ENCODE assay signal across 8 cellular contexts in genomic region chr17:8935194-8935593, GRCh38. TPM values are rescaled to one million over a fixed set of nuclear protein-coding genes. Genes with fewer than 3 reads are reported as not detected.
DNase-seq lines count a peak whose midpoint lies in the region; ATAC-seq and TF ChIP-seq lines count a peak whose summit lies in the region.

No MANE protein-coding gene starts in this region.

- no peaks in the 10 kb centered on the region for H3K36me3 ChIP-seq in Caco-2 (ENCODE audit: control insufficient read depth, insufficient read depth, low read length)

- H3K36me3 Mint-ChIP-seq in T-cell = peaks cover 44% of the 10 kb centered on the region
- peaks cover 21% of the 10 kb centered on the region for H3K36me3 Mint-ChIP-seq in central memory CD8-positive, alpha-beta T cell (ENCODE audit: insufficient read depth)
- H3K36me3 Mint-ChIP-seq in Caco-2 (ENCODE audit: insufficient read depth, unreplicated experiment) = no peaks in the 10 kb centered on the region

- H3K27ac Mint-ChIP-seq in T-cell (peak overlapping the region; percentile 44 to 64), Caco-2 (ENCODE audit: unreplicated experiment) (no peak overlapping the region)
- peak overlapping the region; percentile 98 for H3K27ac Mint-ChIP-seq in central memory CD8-positive, alpha-beta T cell (ENCODE audit: low read depth)

- intact Hi-C loops in Caco-2 (cut with micrococcal nuclease; ENCODE audit: unreplicated experiment) = no loop called here

- DNase-seq in NK-92 treated with Interleukin-12 subunit alpha and Interleukin-12 subunit beta, amount 100 ng/mL, for 24 hours (lab: John Stamatoyannopoulos, UW) = peak; percentile 50
- no peak for DNase-seq in NK-92 (lab: John Stamatoyannopoulos, UW; ENCODE audit: unreplicated experiment)
- DNase-seq in T-cell = peak in 29 of 34 experiments; percentile 25 to 70 (median 47)
- peak in 1 of 2 donors; percentile 33 for DNase-seq in central memory CD8-positive, alpha-beta T cell (ENCODE audit: low spot score in 2 of 2)
- peak; percentile 55 to 79 for DNase-seq in stimulated activated CD8-positive, alpha-beta memory T cell treated with anti-CD3 and anti-CD28 coated beads, Interleukin-7, amount 100 ng/mL, for 48 hours (ENCODE audit: extremely low read depth in 1 of 2, low read depth in 1 of 2)
- DNase-seq in DMS153 treated with DMSO at 0.1 percent for 48 hours (lab: John Stamatoyannopoulos, UW; ENCODE audit: unreplicated experiment) = no peak
- no peak for DNase-seq in Caco-2
- no peak for DNase-seq in iPS-NIHi11 (ENCODE audit: low spot score)

- H3K27me3 ChIP-seq in Caco-2 (replicated peaks; ENCODE audit: control insufficient read depth, insufficient read depth, low read length) = no peaks in the 10 kb centered on the region

- peaks cover 6 to 16% (median 11%) of the 10 kb centered on the region in 3 donors for H3K9me3 Mint-ChIP-seq in T-cell
- no peaks in the 10 kb centered on the region for H3K9me3 Mint-ChIP-seq in central memory CD8-positive, alpha-beta T cell
- no peaks in the 10 kb centered on the region for H3K9me3 Mint-ChIP-seq in Caco-2 (ENCODE audit: unreplicated experiment)

- CTCF ChIA-PET in T-cell (lab: Charles Lee) (interaction anchor here in 1 of 2 donors (0.7 kb wide), 1 partner anchor 87 kb away, joined by 7 read pairs; no protein-coding TSS in a partner anchor), Caco-2 (lab: Charles Lee) (no interaction called here)

- POLR2A ChIA-PET in T-cell (lab: Charles Lee) = interaction anchor here in 1 of 2 donors (0.6 to 0.7 kb wide), 2 partner anchors 13 to 34 kb away, joined by 4 to 5 read pairs; no protein-coding TSS in a partner anchor
- POLR2A ChIA-PET in Caco-2 (lab: Charles Lee) = no interaction called here

- no peaks in the 10 kb centered on the region for H3K9me3 ChIP-seq in Caco-2

- peaks cover 81 to 84% (median 82%) of the 10 kb centered on the region in 3 donors for H3K4me1 Mint-ChIP-seq in T-cell
- peaks cover 82% of the 10 kb centered on the region for H3K4me1 Mint-ChIP-seq in central memory CD8-positive, alpha-beta T cell
- H3K4me1 Mint-ChIP-seq in Caco-2 (ENCODE audit: low read depth, unreplicated experiment) = no peaks in the 10 kb centered on the region

- H3K4me3 Mint-ChIP-seq in T-cell (peak overlapping the region in 2 of 3 donors; percentile 3 to 56), Caco-2 (ENCODE audit: unreplicated experiment) (no peak overlapping the region)
- peak overlapping the region; percentile 59 for H3K4me3 Mint-ChIP-seq in central memory CD8-positive, alpha-beta T cell

- no peak for TF ChIP-seq CTCF in Caco-2 (IDR thresholded peaks at IDR 0.05; ENCODE audit: insufficient read depth in 1 of 2, low read depth in 1 of 2, low read length in 1 of 2, severe bottlenecking in 1 of 2, unreplicated experiment in 1 of 2)

- no peaks in the 10 kb centered on the region for H3K4me1 ChIP-seq in Caco-2

- no peaks in the 10 kb centered on the region for H3K27me3 Mint-ChIP-seq in T-cell
- H3K27me3 Mint-ChIP-seq in central memory CD8-positive, alpha-beta T cell = no peaks in the 10 kb centered on the region
- peaks cover 13% of the 10 kb centered on the region for H3K27me3 Mint-ChIP-seq in Caco-2 (ENCODE audit: insufficient read depth, unreplicated experiment)

- ATAC-seq in T-cell (replicated peaks in 1 of 4) = peak; percentile 48 to 65 (median 56)
- peak; percentile 81 for ATAC-seq in central memory CD8-positive, alpha-beta T cell (replicated peaks; ENCODE audit: extremely low read depth, poor library complexity, severe bottlenecking)

- BruUV-seq in Caco-2 (replicated peaks; lab: Mats Ljungman, UMichigan) = no TSS peak

- H3K4me3 ChIP-seq in Caco-2 (ENCODE audit: low read depth, low read length) = no peak overlapping the region

RNA-seq across cellular contexts. Expression of gene PIK3R5, which starts 30.3 kb away (rescaled TPM):
- 100 to 1,000 TPM; 118 to 210 (median 151) TPM for total RNA-seq in T-cell
- not detected in 2 replicates for total RNA-seq in Caco-2 (2022)

Comparison
In these comparisons a context has a peak if more than half of its experiments do, and no peak if none do; other contexts are left out.
1. DNase-seq: peak in NK-92 treated with Interleukin-12 subunit alpha and Interleukin-12 subunit beta, amount 100 ng/mL, for 24 hours (single experiment), T-cell (29 of 34) and stimulated activated CD8-positive, alpha-beta memory T cell treated with anti-CD3 and anti-CD28 coated beads, Interleukin-7, amount 100 ng/mL, for 48 hours (2 of 2); none in NK-92 (single experiment), DMS153 treated with DMSO at 0.1 percent for 48 hours (single experiment), Caco-2 (0 of 2) and iPS-NIHi11 (single experiment).
2. RNA of gene PIK3R5, which starts 30.3 kb away (total RNA-seq): 118 to 210 TPM in T-cell; not detected in Caco-2; every median in the first group is over 100 times any median in the second.